Comparison of ENCODE assay signal across 12 cellular contexts in genomic region chr5:76737131-76737556, GRCh38. TPM values are rescaled to one million over a fixed set of nuclear protein-coding genes. Genes with fewer than 3 reads are reported as not detected.
DNase-seq lines count a peak whose midpoint lies in the region; ATAC-seq and TF ChIP-seq lines count a peak whose summit lies in the region.
"Had no signal": no experiment of that assay in that cellular context is flagged by ENCODE, and none has a peak within 500 bp of the region (broad histone marks: within the 10 kb centered on the region; RNA-seq: fewer than 3 reads in every experiment).

No MANE protein-coding gene starts in this region.

- DNase-seq in NCI-H1417 (lab: John Stamatoyannopoulos, UW) (peak in 2 of 3 experiments; percentile 6 to 20), NCI-H1417 treated with DMSO at 0.1 percent for 48 hours (lab: John Stamatoyannopoulos, UW) (no peak), neural progenitor cell (ENCODE audit: low spot score) (no peak), AG08395 (ENCODE audit: low spot score) (no peak)
- no peak for DNase-seq in stimulated activated CD4-positive, alpha-beta T cell treated with anti-CD3 and anti-CD28 coated beads, Interleukin-2, amount 100 ng/mL, for 48 hours
- no peak for DNase-seq in activated CD4-positive, CD25-positive, alpha-beta regulatory T cell treated with anti-CD3 and anti-CD28 coated beads, Interleukin-2, amount 50 U/mL, for 72 hours
- DNase-seq: dorsolateral prefrontal cortex, GDM1, NCI-H1105 treated with DMSO at 0.1 percent for 48 hours, sigmoid colon had no signal

- no peaks in the 10 kb centered on the region for H3K9me3 ChIP-seq in neural progenitor cell (ENCODE audit: low read depth)
- H3K9me3 ChIP-seq: sigmoid colon had no signal

- ATAC-seq in GM21786 (IDR thresholded peaks at IDR 0.05; ENCODE audit: unreplicated experiment): peak; percentile 26

- peak overlapping the region; percentile 4 for H3K4me2 ChIP-seq in neural progenitor cell

- H3K4me3 ChIP-seq in neural progenitor cell: no peak overlapping the region
- H3K4me3 ChIP-seq: dorsolateral prefrontal cortex, sigmoid colon had no signal

- H3K4me3 Mint-ChIP-seq in T-helper 1 cell treated with Interleukin-12 subunit alpha and Interleukin-12 subunit beta and Interleukin-4 antibody, amounts not matched to agents 30 μg/mL and 1 μg/mL, for 36 hours: peak overlapping the region; percentile 0
- H3K4me3 Mint-ChIP-seq in neural progenitor cell: no peak overlapping the region

- H3K79me2 ChIP-seq in neural progenitor cell (ENCODE audit: low read depth): no peaks in the 10 kb centered on the region

- peaks cover 50% of the 10 kb centered on the region for H3K4me1 Mint-ChIP-seq in T-helper 1 cell treated with Interleukin-12 subunit alpha and Interleukin-12 subunit beta and Interleukin-4 antibody, amounts not matched to agents 30 μg/mL and 1 μg/mL, for 36 hours (ENCODE audit: low read depth)
- peaks cover 16% of the 10 kb centered on the region for H3K4me1 Mint-ChIP-seq in neural progenitor cell

- H3K9ac ChIP-seq in neural progenitor cell: no peak overlapping the region

- no peaks in the 10 kb centered on the region for H3K27me3 Mint-ChIP-seq in T-helper 1 cell treated with Interleukin-12 subunit alpha and Interleukin-12 subunit beta and Interleukin-4 antibody, amounts not matched to agents 30 μg/mL and 1 μg/mL, for 36 hours (ENCODE audit: low read depth)
- H3K27me3 Mint-ChIP-seq in neural progenitor cell (ENCODE audit: insufficient read depth, low read depth): peaks cover 2% of the 10 kb centered on the region

- no peak overlapping the region for H2AFZ ChIP-seq in neural progenitor cell (replicated peaks)

- no peaks in the 10 kb centered on the region for H4K20me1 ChIP-seq in neural progenitor cell (ENCODE audit: low read depth)

- no peak for TF ChIP-seq CTCF in neural progenitor cell (IDR thresholded peaks at IDR 0.05)

- H3K4me1 ChIP-seq in neural progenitor cell: peaks cover 7% of the 10 kb centered on the region
- H3K4me1 ChIP-seq: sigmoid colon had no signal

- H3K9me3 Mint-ChIP-seq in T-helper 1 cell treated with Interleukin-12 subunit alpha and Interleukin-12 subunit beta and Interleukin-4 antibody, amounts not matched to agents 30 μg/mL and 1 μg/mL, for 36 hours: no peaks in the 10 kb centered on the region
- H3K9me3 Mint-ChIP-seq in neural progenitor cell: no peaks in the 10 kb centered on the region

- peak overlapping the region; percentile 85 for H3K27ac Mint-ChIP-seq in T-helper 1 cell treated with Interleukin-12 subunit alpha and Interleukin-12 subunit beta and Interleukin-4 antibody, amounts not matched to agents 30 μg/mL and 1 μg/mL, for 36 hours
- no peak overlapping the region for H3K27ac Mint-ChIP-seq in neural progenitor cell

- peaks cover 5% of the 10 kb centered on the region for H3F3A ChIP-seq in neural progenitor cell (ENCODE audit: low read depth)

- no peaks in the 10 kb centered on the region for H3K27me3 ChIP-seq in neural progenitor cell
- H3K27me3 ChIP-seq: sigmoid colon had no signal

- H3K36me3 Mint-ChIP-seq in T-helper 1 cell treated with Interleukin-12 subunit alpha and Interleukin-12 subunit beta and Interleukin-4 antibody, amounts not matched to agents 30 μg/mL and 1 μg/mL, for 36 hours (ENCODE audit: low read depth): peaks cover 15% of the 10 kb centered on the region
- H3K36me3 Mint-ChIP-seq in neural progenitor cell: peaks cover 20% of the 10 kb centered on the region

- no peaks in the 10 kb centered on the region for H3K36me3 ChIP-seq in neural progenitor cell

- H3K27ac ChIP-seq in neural progenitor cell: no peak overlapping the region
- H3K27ac ChIP-seq: dorsolateral prefrontal cortex, sigmoid colon had no signal

RNA-seq across cellular contexts. Expression of gene F2R, which starts 21.2 kb away (rescaled TPM):
- 48.5 and 53.8 TPM in 2 replicates for total RNA-seq in neural progenitor cell (ENCODE audit: low replicate concordance)

Comparison
In these comparisons a context has a peak if more than half of its experiments do, and no peak if none do; other contexts are left out.
1. DNase-seq: peak in NCI-H1417 (2 of 3); none in NCI-H1417 treated with DMSO at 0.1 percent for 48 hours (single experiment), neural progenitor cell (single experiment), stimulated activated CD4-positive, alpha-beta T cell treated with anti-CD3 and anti-CD28 coated beads, Interleukin-2, amount 100 ng/mL, for 48 hours (0 of 2), AG08395 (single experiment) and activated CD4-positive, CD25-positive, alpha-beta regulatory T cell treated with anti-CD3 and anti-CD28 coated beads, Interleukin-2, amount 50 U/mL, for 72 hours (single experiment).